In genomic region chr3:42635111-42635510, GRCh38 we compare ENCODE assay signal across 9 cellular contexts.
DNase-seq lines count a peak whose midpoint lies in the region; ATAC-seq lines count a peak whose summit lies in the region.
"Had no signal": no experiment of that assay in that cellular context is flagged by ENCODE, and none has a peak within 500 bp of the region (broad histone marks: within the 10 kb centered on the region; RNA-seq: fewer than 3 reads in every experiment).

No MANE protein-coding gene starts in this region.

- ATAC-seq in HG03442 (IDR thresholded peaks at IDR 0.05; ENCODE audit: unreplicated experiment), result peak; percentile 56

- DNase-seq in AML-193 (lab: John Stamatoyannopoulos, UW) (peak; percentile 26 to 31), amniotic epithelial cell (ENCODE audit: low read depth) (peak; percentile 76), cerebellar cortex (ENCODE audit: low spot score) (no peak), NCI-H446 (lab: John Stamatoyannopoulos, UW) (no peak)
- no peak for DNase-seq in effector CD8-positive, alpha-beta T cell (lab: John Stamatoyannopoulos, UW)
- DNase-seq: anterior cingulate cortex, Caco-2, NCI-H526 had no signal

Comparison
In these comparisons a context has a peak if more than half of its experiments do, and no peak if none do; other contexts are left out.
1. DNase-seq: peak in AML-193 (2 of 2) and amniotic epithelial cell (single experiment); none in cerebellar cortex (single experiment), effector CD8-positive, alpha-beta T cell (single experiment) and NCI-H446 (0 of 2).